In the genomic region with DNA sequence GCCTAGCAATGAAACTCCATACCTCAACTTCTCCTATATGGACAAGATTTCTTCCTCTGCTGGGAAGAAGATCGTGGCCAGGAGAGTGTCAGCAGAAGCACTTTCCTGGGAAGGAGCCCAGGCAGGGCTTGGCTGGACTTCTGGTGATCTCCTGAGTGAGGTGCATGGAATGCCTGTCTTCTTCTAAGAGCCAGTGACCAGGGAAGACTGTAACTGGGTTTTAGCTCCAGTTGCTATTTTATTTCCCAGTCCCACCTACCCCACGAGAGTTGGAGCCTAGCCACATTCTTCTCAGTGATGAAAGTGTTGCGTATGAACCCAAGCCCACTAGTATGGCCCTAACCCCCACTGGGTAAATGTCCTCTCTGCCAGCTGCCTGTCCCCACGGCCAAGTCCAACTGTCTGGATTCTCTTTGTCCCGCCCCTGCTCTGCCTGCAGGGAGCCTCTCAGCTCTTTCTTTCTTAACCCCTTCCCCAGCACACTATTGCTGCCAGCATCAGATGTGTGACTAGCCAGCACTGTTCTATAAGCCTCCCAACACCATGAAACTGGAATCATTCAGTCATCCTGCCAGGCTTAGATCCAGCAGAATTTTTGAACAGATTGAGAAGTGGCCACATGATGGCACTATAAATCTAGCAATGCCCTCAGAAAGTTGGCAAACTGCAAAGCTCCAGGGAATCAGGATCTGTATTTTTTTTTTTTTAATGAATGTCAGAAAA, we compare ENCODE assay signal across 9 cellular contexts.
A peak's percentile ranks its signal among the peaks of the same experiment; 100 is the strongest.
DNase-seq lines count a peak whose midpoint lies in the region; ATAC-seq and TF ChIP-seq lines count a peak whose summit lies in the region.
"Had no signal": no experiment of that assay in that cellular context is flagged by ENCODE, and none has a peak within 500 bp of the region (broad histone marks: within the 10 kb centered on the region; RNA-seq: fewer than 3 reads in every experiment).

No MANE protein-coding gene starts in this region.

- H3K4me3 Mint-ChIP-seq in activated CD4-positive, alpha-beta memory T cell treated with anti-CD3 and anti-CD28 coated beads, Interleukin-2, amount 10 ng/mL, durations not matched to agents 7 days and 5 days, result no peak overlapping the region
- H3K4me3 Mint-ChIP-seq: naive B cell had no signal

- 26% methylated on average over 5 of the region's 5 CpGs for WGBS in prostate gland

- peak; percentile 19 to 63 (median 48) for TF ChIP-seq CTCF in prostate gland (IDR thresholded peaks at IDR 0.05)

- no peaks in the 10 kb centered on the region for H3K4me1 ChIP-seq in prostate gland (replicated peaks)

- peak overlapping the region; percentile 73 for H3K27ac Mint-ChIP-seq in activated CD4-positive, alpha-beta memory T cell treated with anti-CD3 and anti-CD28 coated beads, Interleukin-2, amount 10 ng/mL, durations not matched to agents 7 days and 5 days
- H3K27ac Mint-ChIP-seq: naive B cell had no signal

- in situ Hi-C loops in ACHN (cut with HindIII; ENCODE audit: low pct_ligation_motif_present, low pct_unique_long_range_greater_than_20kb, low sequenced_read_pairs), result no loop called here

- ATAC-seq in GM19328 (IDR thresholded peaks at IDR 0.05; ENCODE audit: unreplicated experiment), result no peak

- intact Hi-C loops in prostate gland (cut with DNase I), result loop anchor here (10.0 kb wide), 2 partner anchors 567 to 827 kb away; no protein-coding TSS in a partner anchor

- H3K36me3 Mint-ChIP-seq in activated CD4-positive, alpha-beta memory T cell treated with anti-CD3 and anti-CD28 coated beads, Interleukin-2, amount 10 ng/mL, durations not matched to agents 7 days and 5 days (ENCODE audit: low read depth), result peaks cover 25% of the 10 kb centered on the region
- H3K36me3 Mint-ChIP-seq: naive B cell had no signal

- DNase-seq in ACHN (peak; percentile 71), GM04504 (ENCODE audit: low read depth) (peak; percentile 76), NCI-H1092 treated with DMSO at 0.1 percent for 48 hours (lab: John Stamatoyannopoulos, UW) (peak; percentile 8), glomerular endothelial cell (ENCODE audit: extremely low read depth, low read depth, low spot score) (peak; percentile 63), prostate gland (ENCODE audit: low spot score) (peak; percentile 31), activated gamma-delta T cell treated with Interleukin-2 at 50 U/mL for 16 hours (no peak)
- DNase-seq in activated CD4-positive, alpha-beta memory T cell treated with anti-CD3 and anti-CD28 coated beads, Interleukin-2, amount 10 ng/mL, durations not matched to agents 7 days and 5 days, result no peak
- DNase-seq: naive B cell had no signal

- no peak overlapping the region for H3K4me3 ChIP-seq in prostate gland

- CTCF ChIA-PET in activated CD4-positive, alpha-beta memory T cell treated with anti-CD3 and anti-CD28 coated beads, Interleukin-2, amount 10 ng/mL, durations not matched to agents 7 days and 5 days (lab: Charles Lee), result interaction anchor here (0.6 to 9.4 kb wide), 11 partner anchors 10 to 517 kb away, joined by 3 to 49 read pairs (median 7); no protein-coding TSS in a partner anchor

- H3K4me1 Mint-ChIP-seq in activated CD4-positive, alpha-beta memory T cell treated with anti-CD3 and anti-CD28 coated beads, Interleukin-2, amount 10 ng/mL, durations not matched to agents 7 days and 5 days, result peaks cover 55% of the 10 kb centered on the region

- no peaks in the 10 kb centered on the region for H3K27me3 ChIP-seq in prostate gland (replicated peaks; ENCODE audit: insufficient read depth)

- POLR2A ChIA-PET in activated CD4-positive, alpha-beta memory T cell treated with anti-CD3 and anti-CD28 coated beads, Interleukin-2, amount 10 ng/mL, durations not matched to agents 7 days and 5 days (lab: Charles Lee), result interaction anchor here (0.9 to 2.3 kb wide), 6 partner anchors 9 to 439 kb away, joined by 3 to 9 read pairs (median 4); no protein-coding TSS in a partner anchor

- no peaks in the 10 kb centered on the region for H3K36me3 ChIP-seq in prostate gland

- TF ChIP-seq POLR2A in prostate gland (IDR thresholded peaks at IDR 0.05), result no peak

- peaks cover 21% of the 10 kb centered on the region for H3K9me3 Mint-ChIP-seq in activated CD4-positive, alpha-beta memory T cell treated with anti-CD3 and anti-CD28 coated beads, Interleukin-2, amount 10 ng/mL, durations not matched to agents 7 days and 5 days
- H3K9me3 Mint-ChIP-seq: naive B cell had no signal

- no peak overlapping the region for H3K27ac ChIP-seq in prostate gland

- peaks cover 6% of the 10 kb centered on the region for H3K27me3 Mint-ChIP-seq in activated CD4-positive, alpha-beta memory T cell treated with anti-CD3 and anti-CD28 coated beads, Interleukin-2, amount 10 ng/mL, durations not matched to agents 7 days and 5 days

- no peaks in the 10 kb centered on the region for H3K9me3 ChIP-seq in prostate gland

Comparison
In these comparisons a context has a peak if more than half of its experiments do, and no peak if none do; other contexts are left out.
1. DNase-seq: peak in ACHN (single experiment), GM04504 (single experiment), NCI-H1092 treated with DMSO at 0.1 percent for 48 hours (single experiment), glomerular endothelial cell (single experiment) and prostate gland (single experiment); none in activated CD4-positive, alpha-beta memory T cell treated with anti-CD3 and anti-CD28 coated beads, Interleukin-2, amount 10 ng/mL, durations not matched to agents 7 days and 5 days (single experiment) and activated gamma-delta T cell treated with Interleukin-2 at 50 U/mL for 16 hours (single experiment).